In the genomic region with DNA sequence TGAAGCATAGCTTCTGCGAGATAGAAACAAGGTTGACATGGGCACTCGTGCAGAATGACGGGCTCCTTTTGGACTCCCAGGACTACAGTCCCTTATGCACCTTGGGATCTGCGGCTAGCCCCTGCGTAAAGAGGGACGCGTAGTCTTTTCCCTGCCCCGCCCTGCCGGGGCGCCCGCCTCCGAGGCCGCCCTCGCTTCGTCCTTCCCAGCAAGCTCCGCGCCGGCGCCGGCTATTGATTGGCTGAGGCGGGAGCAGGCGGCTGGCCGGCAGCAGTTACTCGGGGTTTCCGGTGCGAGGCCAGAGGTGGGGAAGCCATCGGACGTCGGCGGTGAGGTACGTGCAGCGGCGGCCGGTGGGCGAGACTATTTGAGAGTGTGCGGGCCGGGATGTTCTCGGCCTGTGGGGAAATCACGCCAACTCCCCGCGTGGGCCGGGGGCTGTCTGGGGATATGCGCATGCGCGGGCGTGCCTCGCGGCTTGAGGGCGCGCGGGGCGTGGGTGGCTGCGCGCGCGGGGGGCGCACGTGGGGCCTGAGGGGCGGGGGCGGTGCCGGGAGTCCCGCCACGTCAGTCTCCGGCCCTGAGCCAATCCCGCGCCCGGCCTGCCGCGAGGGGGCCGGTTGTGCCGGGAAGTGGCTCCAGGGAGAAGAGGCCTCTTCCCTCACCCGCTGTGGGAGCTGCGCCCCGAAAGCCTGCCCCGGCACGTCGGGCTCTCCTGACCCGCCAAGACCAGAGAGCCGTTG, we compare ENCODE assay signal across 1 cellular context.
TF ChIP-seq lines count a peak whose summit lies in the region.

Gene TXLNA (plus strand): TSS at position 233 of the 743 bp plus-strand sequence. CDS start 671 bp downstream, outside the sequence.

TF ChIP-seq in HEK293, 187 proteins besides CTCF, POLR2A, EP300 and RAD21 (continued from another document and continues in another):
- TF ChIP-seq, protein P1, sequence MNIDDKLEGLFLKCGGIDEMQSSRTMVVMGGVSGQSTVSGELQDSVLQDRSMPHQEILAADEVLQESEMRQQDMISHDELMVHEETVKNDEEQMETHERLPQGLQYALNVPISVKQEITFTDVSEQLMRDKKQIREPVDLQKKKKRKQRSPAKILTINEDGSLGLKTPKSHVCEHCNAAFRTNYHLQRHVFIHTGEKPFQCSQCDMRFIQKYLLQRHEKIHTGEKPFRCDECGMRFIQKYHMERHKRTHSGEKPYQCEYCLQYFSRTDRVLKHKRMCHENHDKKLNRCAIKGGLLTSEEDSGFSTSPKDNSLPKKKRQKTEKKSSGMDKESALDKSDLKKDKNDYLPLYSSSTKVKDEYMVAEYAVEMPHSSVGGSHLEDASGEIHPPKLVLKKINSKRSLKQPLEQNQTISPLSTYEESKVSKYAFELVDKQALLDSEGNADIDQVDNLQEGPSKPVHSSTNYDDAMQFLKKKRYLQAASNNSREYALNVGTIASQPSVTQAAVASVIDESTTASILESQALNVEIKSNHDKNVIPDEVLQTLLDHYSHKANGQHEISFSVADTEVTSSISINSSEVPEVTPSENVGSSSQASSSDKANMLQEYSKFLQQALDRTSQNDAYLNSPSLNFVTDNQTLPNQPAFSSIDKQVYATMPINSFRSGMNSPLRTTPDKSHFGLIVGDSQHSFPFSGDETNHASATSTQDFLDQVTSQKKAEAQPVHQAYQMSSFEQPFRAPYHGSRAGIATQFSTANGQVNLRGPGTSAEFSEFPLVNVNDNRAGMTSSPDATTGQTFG (tag by site-specific recombination; IDR thresholded peaks at IDR 0.05; ENCODE audit: borderline replicate concordance), result no peak
- peak; percentile 59; the same call in 1 of the 2 replicates for TF ChIP-seq ZSCAN30 (tag by site-specific recombination; IDR thresholded peaks at IDR 0.05)
- TF ChIP-seq PRDM1 (tag by site-specific recombination; IDR thresholded peaks at IDR 0.05), result no peak
- TF ChIP-seq, protein P2, sequence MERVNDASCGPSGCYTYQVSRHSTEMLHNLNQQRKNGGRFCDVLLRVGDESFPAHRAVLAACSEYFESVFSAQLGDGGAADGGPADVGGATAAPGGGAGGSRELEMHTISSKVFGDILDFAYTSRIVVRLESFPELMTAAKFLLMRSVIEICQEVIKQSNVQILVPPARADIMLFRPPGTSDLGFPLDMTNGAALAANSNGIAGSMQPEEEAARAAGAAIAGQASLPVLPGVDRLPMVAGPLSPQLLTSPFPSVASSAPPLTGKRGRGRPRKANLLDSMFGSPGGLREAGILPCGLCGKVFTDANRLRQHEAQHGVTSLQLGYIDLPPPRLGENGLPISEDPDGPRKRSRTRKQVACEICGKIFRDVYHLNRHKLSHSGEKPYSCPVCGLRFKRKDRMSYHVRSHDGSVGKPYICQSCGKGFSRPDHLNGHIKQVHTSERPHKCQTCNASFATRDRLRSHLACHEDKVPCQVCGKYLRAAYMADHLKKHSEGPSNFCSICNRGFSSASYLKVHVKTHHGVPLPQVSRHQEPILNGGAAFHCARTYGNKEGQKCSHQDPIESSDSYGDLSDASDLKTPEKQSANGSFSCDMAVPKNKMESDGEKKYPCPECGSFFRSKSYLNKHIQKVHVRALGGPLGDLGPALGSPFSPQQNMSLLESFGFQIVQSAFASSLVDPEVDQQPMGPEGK (tag by site-specific recombination; IDR thresholded peaks at IDR 0.05), result peak; percentile 79
- TF ChIP-seq ZBTB17 (tag by site-specific recombination; IDR thresholded peaks at IDR 0.05), result peak; percentile 67
- no peak for TF ChIP-seq ZNF37A (tag by site-specific recombination; IDR thresholded peaks at IDR 0.05)
- TF ChIP-seq ZNF660 (tag by site-specific recombination; IDR thresholded peaks at IDR 0.05), result peak; percentile 64; the same call in 1 of the 2 replicates
- no peak for TF ChIP-seq ZNF311 (tag by site-specific recombination; IDR thresholded peaks at IDR 0.05; ENCODE audit: borderline replicate concordance)
- TF ChIP-seq ZNF341 (tag by site-specific recombination; IDR thresholded peaks at IDR 0.05; ENCODE audit: low read depth), result peak; percentile 46; the same call in 1 of the 2 replicates
- TF ChIP-seq ZNF677 (tag by site-specific recombination; IDR thresholded peaks at IDR 0.05), result no peak
- no peak for TF ChIP-seq ZNF549 (tag by site-specific recombination; IDR thresholded peaks at IDR 0.05)
- TF ChIP-seq KLF1 (tag by site-specific recombination; IDR thresholded peaks at IDR 0.05), result peak; percentile 68
- peak; percentile 97 for TF ChIP-seq ZNF335 (tag by site-specific recombination; conservative IDR thresholded peaks at IDR 0.05)
- no peak for TF ChIP-seq ZNF132 (tag by site-specific recombination; IDR thresholded peaks at IDR 0.05; ENCODE audit: borderline replicate concordance)
- peak; percentile 90 for TF ChIP-seq ZNF76 (tag by site-specific recombination; IDR thresholded peaks at IDR 0.05; ENCODE audit: borderline replicate concordance, low read depth)
- TF ChIP-seq ZSCAN18 (tag by site-specific recombination; IDR thresholded peaks at IDR 0.05), result no peak
- TF ChIP-seq ZXDB (tag by site-specific recombination; IDR thresholded peaks at IDR 0.05), result peak; percentile 98
- TF ChIP-seq ZFP41 (tag by site-specific recombination; IDR thresholded peaks at IDR 0.05; ENCODE audit: borderline replicate concordance), result no peak
- peak; percentile 59 for TF ChIP-seq GLIS1 (tag by site-specific recombination; IDR thresholded peaks at IDR 0.05)
- TF ChIP-seq ZNF785 (tag by site-specific recombination; IDR thresholded peaks at IDR 0.05), result peak; percentile 99
- peak; percentile 95 for TF ChIP-seq SP2 (tag by site-specific recombination; IDR thresholded peaks at IDR 0.05)
- TF ChIP-seq ZNF169 (tag by site-specific recombination; IDR thresholded peaks at IDR 0.05), result no peak
- TF ChIP-seq ZNF146 (tag by site-specific recombination; IDR thresholded peaks at IDR 0.05), result no peak
- TF ChIP-seq, protein P3, sequence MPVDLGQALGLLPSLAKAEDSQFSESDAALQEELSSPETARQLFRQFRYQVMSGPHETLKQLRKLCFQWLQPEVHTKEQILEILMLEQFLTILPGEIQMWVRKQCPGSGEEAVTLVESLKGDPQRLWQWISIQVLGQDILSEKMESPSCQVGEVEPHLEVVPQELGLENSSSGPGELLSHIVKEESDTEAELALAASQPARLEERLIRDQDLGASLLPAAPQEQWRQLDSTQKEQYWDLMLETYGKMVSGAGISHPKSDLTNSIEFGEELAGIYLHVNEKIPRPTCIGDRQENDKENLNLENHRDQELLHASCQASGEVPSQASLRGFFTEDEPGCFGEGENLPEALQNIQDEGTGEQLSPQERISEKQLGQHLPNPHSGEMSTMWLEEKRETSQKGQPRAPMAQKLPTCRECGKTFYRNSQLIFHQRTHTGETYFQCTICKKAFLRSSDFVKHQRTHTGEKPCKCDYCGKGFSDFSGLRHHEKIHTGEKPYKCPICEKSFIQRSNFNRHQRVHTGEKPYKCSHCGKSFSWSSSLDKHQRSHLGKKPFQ (tag by site-specific recombination; IDR thresholded peaks at IDR 0.05), result no peak
- no peak for TF ChIP-seq ZNF510 (tag by site-specific recombination; IDR thresholded peaks at IDR 0.05; ENCODE audit: insufficient replicate concordance)
- TF ChIP-seq ZBTB8A (tag by site-specific recombination; IDR thresholded peaks at IDR 0.05), result peak; percentile 59
- no peak for TF ChIP-seq ZNF654 (tag by site-specific recombination; IDR thresholded peaks at IDR 0.05; ENCODE audit: low read depth)
- no peak for TF ChIP-seq ZNF211 (tag by site-specific recombination; IDR thresholded peaks at IDR 0.05; ENCODE audit: low read depth)
- TF ChIP-seq RBAK (tag by site-specific recombination; IDR thresholded peaks at IDR 0.05), result no peak
- no peak for TF ChIP-seq ZNF555 (tag by site-specific recombination; conservative IDR thresholded peaks at IDR 0.05)
- no peak for TF ChIP-seq ZNF274 (IDR thresholded peaks at IDR 0.05; ENCODE audit: low read length)
- TF ChIP-seq ZNF274 (tag by site-specific recombination; IDR thresholded peaks at IDR 0.05; ENCODE audit: borderline replicate concordance), result no peak
- no peak for TF ChIP-seq ZBTB6 (tag by site-specific recombination; IDR thresholded peaks at IDR 0.05)
- peak; percentile 75; the same call in 1 of the 2 replicates for TF ChIP-seq ZNF692 (tag by site-specific recombination; IDR thresholded peaks at IDR 0.05)
- TF ChIP-seq, protein P4, sequence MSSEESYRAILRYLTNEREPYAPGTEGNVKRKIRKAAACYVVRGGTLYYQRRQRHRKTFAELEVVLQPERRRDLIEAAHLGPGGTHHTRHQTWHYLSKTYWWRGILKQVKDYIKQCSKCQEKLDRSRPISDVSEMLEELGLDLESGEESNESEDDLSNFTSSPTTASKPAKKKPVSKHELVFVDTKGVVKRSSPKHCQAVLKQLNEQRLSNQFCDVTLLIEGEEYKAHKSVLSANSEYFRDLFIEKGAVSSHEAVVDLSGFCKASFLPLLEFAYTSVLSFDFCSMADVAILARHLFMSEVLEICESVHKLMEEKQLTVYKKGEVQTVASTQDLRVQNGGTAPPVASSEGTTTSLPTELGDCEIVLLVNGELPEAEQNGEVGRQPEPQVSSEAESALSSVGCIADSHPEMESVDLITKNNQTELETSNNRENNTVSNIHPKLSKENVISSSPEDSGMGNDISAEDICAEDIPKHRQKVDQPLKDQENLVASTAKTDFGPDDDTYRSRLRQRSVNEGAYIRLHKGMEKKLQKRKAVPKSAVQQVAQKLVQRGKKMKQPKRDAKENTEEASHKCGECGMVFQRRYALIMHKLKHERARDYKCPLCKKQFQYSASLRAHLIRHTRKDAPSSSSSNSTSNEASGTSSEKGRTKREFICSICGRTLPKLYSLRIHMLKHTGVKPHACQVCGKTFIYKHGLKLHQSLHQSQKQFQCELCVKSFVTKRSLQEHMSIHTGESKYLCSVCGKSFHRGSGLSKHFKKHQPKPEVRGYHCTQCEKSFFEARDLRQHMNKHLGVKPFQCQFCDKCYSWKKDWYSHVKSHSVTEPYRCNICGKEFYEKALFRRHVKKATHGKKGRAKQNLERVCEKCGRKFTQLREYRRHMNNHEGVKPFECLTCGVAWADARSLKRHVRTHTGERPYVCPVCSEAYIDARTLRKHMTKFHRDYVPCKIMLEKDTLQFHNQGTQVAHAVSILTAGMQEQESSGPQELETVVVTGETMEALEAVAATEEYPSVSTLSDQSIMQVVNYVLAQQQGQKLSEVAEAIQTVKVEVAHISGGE (tag by site-specific recombination; conservative IDR thresholded peaks at IDR 0.05; ENCODE audit: low read depth), result peak; percentile 86
- no peak for TF ChIP-seq ZNF747 (tag by site-specific recombination; IDR thresholded peaks at IDR 0.05)
- peak; percentile 50; the same call in 1 of the 2 replicates for TF ChIP-seq ZNF600 (tag by site-specific recombination; IDR thresholded peaks at IDR 0.05)
- 0 out of 2 replicates have a peak, but pooled peaks have one; percentile 40 for TF ChIP-seq OVOL3 (tag by site-specific recombination; IDR thresholded peaks at IDR 0.05)
- TF ChIP-seq PRDM4 (tag by site-specific recombination; IDR thresholded peaks at IDR 0.05), result no peak
- peak; percentile 58; the same call in 1 of the 2 replicates for TF ChIP-seq ZNF324 (tag by site-specific recombination; IDR thresholded peaks at IDR 0.05)
